In the genomic region with DNA sequence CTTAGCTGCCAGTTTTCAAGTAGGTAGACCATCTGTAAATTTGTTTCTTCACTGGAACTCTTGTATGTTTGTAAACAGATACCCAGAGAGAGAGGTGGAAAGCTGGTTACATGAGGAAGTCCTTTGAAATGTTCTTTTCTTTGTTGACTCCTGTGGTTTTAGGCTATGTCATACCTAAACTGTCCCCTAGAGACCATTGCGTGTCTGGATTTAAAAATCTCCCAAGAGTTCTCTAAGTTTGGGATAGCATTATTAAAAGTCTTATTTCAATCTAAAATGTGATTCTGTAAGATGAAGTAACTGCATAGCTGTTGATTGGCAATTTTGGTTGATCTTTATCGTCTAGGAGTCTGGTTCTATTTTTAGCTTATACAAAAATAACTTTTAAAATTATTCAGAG, we compare ENCODE assay signal across 12 cellular contexts.
A peak's percentile ranks its signal among the peaks of the same experiment; 100 is the strongest.
DNase-seq lines count a peak whose midpoint lies in the region; ATAC-seq and TF ChIP-seq lines count a peak whose summit lies in the region.
"Had no signal": no experiment of that assay in that cellular context is flagged by ENCODE, and none has a peak within 500 bp of the region (broad histone marks: within the 10 kb centered on the region; RNA-seq: fewer than 3 reads in every experiment).

No MANE protein-coding gene starts in this region.

- H3K4me3 ChIP-seq in Loucy (ENCODE audit: low read length, poor library complexity, severe bottlenecking) (no peak overlapping the region), choroid plexus epithelial cell (ENCODE audit: low read depth, low read length) (no peak overlapping the region), suprapubic skin (no peak overlapping the region)
- H3K4me3 ChIP-seq: cardiac muscle cell had no signal

- TF ChIP-seq CTCF in Loucy (conservative IDR thresholded peaks at IDR 0.05; ENCODE audit: low read length), result no peak
- no peak for TF ChIP-seq CTCF in choroid plexus epithelial cell (conservative IDR thresholded peaks at IDR 0.05; ENCODE audit: low read depth, low read length)
- no peak for TF ChIP-seq CTCF in suprapubic skin (IDR thresholded peaks at IDR 0.05)

- no peak overlapping the region for H3K9ac ChIP-seq in Loucy (ENCODE audit: low read depth, low read length, poor library complexity, severe bottlenecking)
- H3K9ac ChIP-seq: SK-N-SH had no signal

- ATAC-seq in HG03045 (IDR thresholded peaks at IDR 0.05; ENCODE audit: unreplicated experiment) (no peak), GM18909 (IDR thresholded peaks at IDR 0.05; ENCODE audit: poor library complexity, unreplicated experiment) (no peak)
- ATAC-seq: natural killer cell treated with Interleukin-12 subunit alpha and Interleukin-12 subunit beta and Interleukin-15 and Interleukin-18, amount 100 ng/mL, for 72 hours had no signal

- no peak for TF ChIP-seq EP300 in suprapubic skin (IDR thresholded peaks at IDR 0.05)

- WGBS in suprapubic skin, result 45% methylated on average over 2 of the region's 2 CpGs

- H3K4me1 ChIP-seq in Loucy (ENCODE audit: insufficient read depth, low read length, poor library complexity, severe bottlenecking), result peaks cover 34% of the 10 kb centered on the region
- H3K4me1 ChIP-seq in suprapubic skin, result peaks cover 50% of the 10 kb centered on the region

- H3K9me2 ChIP-seq in Loucy (replicated peaks; ENCODE audit: low read depth, low read length), result no peaks in the 10 kb centered on the region
- H3K9me2 ChIP-seq: SK-N-SH had no signal

- no peak overlapping the region for H2AFZ ChIP-seq in Loucy (ENCODE audit: low read length)

- no peaks in the 10 kb centered on the region for H3K79me2 ChIP-seq in Loucy (ENCODE audit: insufficient read depth, low read length)

- H3K36me3 ChIP-seq in Loucy (ENCODE audit: insufficient read depth, low read length), result peaks cover 7% of the 10 kb centered on the region; the same call in 1 of the 2 replicates
- peaks cover 17% of the 10 kb centered on the region for H3K36me3 ChIP-seq in suprapubic skin

- DNase-seq in NOMO-1 treated with DMSO at 0.1 percent for 48 hours (lab: John Stamatoyannopoulos, UW; ENCODE audit: unreplicated experiment) (peak; percentile 12), NOMO-1 (lab: John Stamatoyannopoulos, UW; ENCODE audit: unreplicated experiment in 2 of 2) (no peak), choroid plexus epithelial cell (ENCODE audit: low read depth) (peak; percentile 62), suprapubic skin (ENCODE audit: low spot score in 2 of 2) (no peak), NCI-H446 treated with DMSO at 0.1 percent for 48 hours (lab: John Stamatoyannopoulos, UW) (no peak)
- DNase-seq: head of caudate nucleus, SK-N-SH had no signal

- H3K4me2 ChIP-seq in Loucy (ENCODE audit: low read depth, low read length, poor library complexity, severe bottlenecking), result peak overlapping the region; percentile 13
- H3K4me2 ChIP-seq: SK-N-SH had no signal

- H3K27me3 ChIP-seq in Loucy (ENCODE audit: insufficient read depth, low read length, poor library complexity, severe bottlenecking), result no peaks in the 10 kb centered on the region
- no peaks in the 10 kb centered on the region for H3K27me3 ChIP-seq in suprapubic skin
- H3K27me3 ChIP-seq: cardiac muscle cell had no signal

- H4K20me1 ChIP-seq in Loucy (ENCODE audit: insufficient read depth, low read length, poor library complexity, severe bottlenecking), result no peaks in the 10 kb centered on the region

- TF ChIP-seq POLR2A in suprapubic skin (IDR thresholded peaks at IDR 0.05), result no peak

- H3F3A ChIP-seq in Loucy (ENCODE audit: low read depth), result no peaks in the 10 kb centered on the region

- H3K27ac ChIP-seq in suprapubic skin, result peak overlapping the region; percentile 20

- H3K9me3 ChIP-seq in Loucy (ENCODE audit: insufficient read depth, low read depth, low read length), result no peaks in the 10 kb centered on the region
- H3K9me3 ChIP-seq in suprapubic skin, result no peaks in the 10 kb centered on the region
- H3K9me3 ChIP-seq: SK-N-SH had no signal

Comparison
In these comparisons a context has a peak if more than half of its experiments do, and no peak if none do; other contexts are left out.
1. DNase-seq: peak in NOMO-1 treated with DMSO at 0.1 percent for 48 hours (single experiment) and choroid plexus epithelial cell (single experiment); none in NOMO-1 (0 of 2), suprapubic skin (0 of 2) and NCI-H446 treated with DMSO at 0.1 percent for 48 hours (single experiment).